29 cellular contexts compared by ENCODE assay signal in genomic region chr20:53269380-53269779, GRCh38.
"Had no signal": no experiment of that assay in that cellular context is flagged by ENCODE, and none has a peak within 500 bp of the region (broad histone marks: within the 10 kb centered on the region; RNA-seq: fewer than 3 reads in every experiment).

No MANE protein-coding gene starts in this region.

- H3K27me3 Mint-ChIP-seq: dendritic cell treated with granulocyte-macrophage colony-stimulating factor and Interleukin-4, amounts not matched to agents 40 ng/mL and 50 ng/mL, for 4 days had no signal

- H3K4me1 ChIP-seq: colonic mucosa, esophagus muscularis mucosa, esophagus squamous epithelium, foreskin keratinocyte, gastrocnemius medialis, gastroesophageal sphincter, heart left ventricle, heart right ventricle had no signal

- DNase-seq: colonic mucosa; cortex of kidney; dermis blood vessel endothelial cell; dorsolateral prefrontal cortex; effector CD4-positive, alpha-beta T cell; effector CD8-positive, alpha-beta T cell; effector memory CD4-positive, alpha-beta T cell; effector memory CD8-positive, alpha-beta T cell; endodermal cell; erythroblast; esophagus squamous epithelium; foreskin fibroblast; foreskin keratinocyte; foreskin melanocyte; gastrocnemius medialis; glutamatergic neuron; head of caudate nucleus; heart left ventricle; heart right ventricle had no signal

- H3K36me3 ChIP-seq: colonic mucosa, esophagus muscularis mucosa, esophagus squamous epithelium, gastrocnemius medialis, gastroesophageal sphincter, heart left ventricle, heart right ventricle had no signal

- H3K27ac Mint-ChIP-seq: dendritic cell treated with granulocyte-macrophage colony-stimulating factor and Interleukin-4, amounts not matched to agents 40 ng/mL and 50 ng/mL, for 4 days; effector memory CD8-positive, alpha-beta T cell; endodermal cell had no signal

- H3K4me1 Mint-ChIP-seq: endodermal cell had no signal

- ATAC-seq: effector memory CD8-positive, alpha-beta T cell; esophagus mucosa; foreskin keratinocyte; gastrocnemius medialis; gastroesophageal sphincter; heart left ventricle; heart right ventricle had no signal

- H3K9me3 Mint-ChIP-seq: dendritic cell treated with granulocyte-macrophage colony-stimulating factor and Interleukin-4, amounts not matched to agents 40 ng/mL and 50 ng/mL, for 4 days; effector memory CD8-positive, alpha-beta T cell; endodermal cell had no signal

- H3K4me3 Mint-ChIP-seq: dendritic cell treated with granulocyte-macrophage colony-stimulating factor and Interleukin-4, amounts not matched to agents 40 ng/mL and 50 ng/mL, for 4 days; effector memory CD8-positive, alpha-beta T cell; endodermal cell had no signal

- H3K9me3 ChIP-seq: colonic mucosa, esophagus muscularis mucosa, esophagus squamous epithelium, gastrocnemius medialis, gastroesophageal sphincter, heart left ventricle, heart right ventricle had no signal

- H3K4me3 ChIP-seq: colonic mucosa, coronary artery, dorsolateral prefrontal cortex, esophagus muscularis mucosa, esophagus squamous epithelium, gastrocnemius medialis, gastroesophageal sphincter, heart left ventricle, heart right ventricle had no signal

- H3K27me3 ChIP-seq: colonic mucosa, esophagus muscularis mucosa, foreskin keratinocyte, gastrocnemius medialis, gastroesophageal sphincter, heart left ventricle, heart right ventricle had no signal

- FAIRE-seq: colon, endometrium, endothelial cell of umbilical vein, frontal cortex had no signal

- H3K27ac ChIP-seq: colonic mucosa, coronary artery, dorsolateral prefrontal cortex, epithelial cell of prostate, esophagus muscularis mucosa, esophagus squamous epithelium, foreskin keratinocyte, gastrocnemius medialis, gastroesophageal sphincter, heart left ventricle, heart right ventricle had no signal
